In genomic region chr19:17684256-17684655, GRCh38 we compare ENCODE assay signal across 9 cellular contexts.
"Had no signal": no experiment of that assay in that cellular context is flagged by ENCODE, and none has a peak within 500 bp of the region (broad histone marks: within the 10 kb centered on the region; RNA-seq: fewer than 3 reads in every experiment).

No MANE protein-coding gene starts in this region.

- H3K4me3 Mint-ChIP-seq: GM23338 had no signal

- H3K27ac Mint-ChIP-seq: GM23338, H9 had no signal

- DNase-seq: H9, HCEC 1CT, IMR-90, KBM-7 had no signal

- FAIRE-seq: H1, H54 had no signal

- ATAC-seq: GM23338 had no signal

- H3K9me3 Mint-ChIP-seq: H9 had no signal

- H2AFZ ChIP-seq: GM23338 had no signal

- H3K4me3 ChIP-seq: GM23338 had no signal

- H3K9ac ChIP-seq: KMS-11 had no signal

- H3K4me2 ChIP-seq: GM23338, KMS-11 had no signal

- H3K27ac ChIP-seq: HL-60, KMS-11 had no signal
